9 cellular contexts compared by ENCODE assay signal in the genomic region with DNA sequence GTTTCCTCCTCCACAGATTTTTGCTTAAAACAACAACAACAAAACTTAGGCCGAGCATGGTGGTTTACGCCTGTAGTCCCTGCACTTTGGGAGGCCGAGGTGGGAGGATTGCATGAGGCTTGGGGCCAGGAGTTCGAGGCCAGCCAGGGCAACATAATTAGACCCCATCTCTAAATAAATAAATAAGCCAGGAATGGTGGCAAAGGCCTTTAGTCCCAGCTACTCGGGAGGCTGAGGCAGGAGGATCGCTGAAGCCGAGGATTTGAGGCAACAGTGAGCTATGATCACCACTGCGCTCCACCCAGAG. TPM values are rescaled to one million over a fixed set of nuclear protein-coding genes. Genes with fewer than 3 reads are reported as not detected.
DNase-seq lines count a peak whose midpoint lies in the region; ATAC-seq, FAIRE-seq and TF ChIP-seq lines count a peak whose summit lies in the region.
"Had no signal": no experiment of that assay in that cellular context is flagged by ENCODE, and none has a peak within 500 bp of the region (broad histone marks: within the 10 kb centered on the region; RNA-seq: fewer than 3 reads in every experiment).

No MANE protein-coding gene starts in this region.

- H3K27me3 ChIP-seq in NT2/D1 (ENCODE audit: insufficient read depth, insufficient read length) (no peaks in the 10 kb centered on the region), spleen (replicated peaks in 1 of 7) (no peaks in the 10 kb centered on the region)

- no peak for ATAC-seq in GM19467 (IDR thresholded peaks at IDR 0.05; ENCODE audit: unreplicated experiment)

- H3K27ac ChIP-seq in spleen, result peak overlapping the region in 1 of 8 donors; percentile 99

- no peak for TF ChIP-seq POLR2A in spleen (IDR thresholded peaks at IDR 0.05)

- no peaks in the 10 kb centered on the region for H3K4me1 ChIP-seq in NT2/D1 (ENCODE audit: insufficient read depth, insufficient read length)
- peaks cover 13 to 39% (median 33%) of the 10 kb centered on the region in 6 donors for H3K4me1 ChIP-seq in spleen

- H3K4me3 Mint-ChIP-seq in Calu3 (ENCODE audit: low read depth, unreplicated experiment) (peak overlapping the region; percentile 98), progenitor cell of endocrine pancreas (ENCODE audit: low read depth) (peak overlapping the region; percentile 96)
- peak overlapping the region; percentile 32 for H3K4me3 Mint-ChIP-seq in dendritic cell treated with granulocyte-macrophage colony-stimulating factor and Interleukin-4, amounts not matched to agents 40 ng/mL and 50 ng/mL, for 4 days

- FAIRE-seq in RCC 7860 (lab: Jason Lieb, UNC), result no peak

- H3K36me3 Mint-ChIP-seq in Calu3 (ENCODE audit: insufficient read depth, unreplicated experiment) (peaks cover 38% of the 10 kb centered on the region), progenitor cell of endocrine pancreas (ENCODE audit: insufficient read depth) (no peaks in the 10 kb centered on the region)
- H3K36me3 Mint-ChIP-seq in dendritic cell treated with granulocyte-macrophage colony-stimulating factor and Interleukin-4, amounts not matched to agents 40 ng/mL and 50 ng/mL, for 4 days (ENCODE audit: low read depth), result peaks cover 14% of the 10 kb centered on the region

- H3K36me3 ChIP-seq in NT2/D1 (ENCODE audit: insufficient read depth, insufficient read length, low read length), result peaks cover 4% of the 10 kb centered on the region
- no peaks in the 10 kb centered on the region for H3K36me3 ChIP-seq in spleen

- H3K9ac ChIP-seq in NT2/D1 (ENCODE audit: insufficient read length, low read depth), result peak overlapping the region; percentile 93

- BruUV-seq in Calu3 (replicated peaks; lab: Mats Ljungman, UMichigan), result no TSS peak

- no peak for DNase-seq in Calu3
- no peak for DNase-seq in NT2/D1 (ENCODE audit: low read depth, low spot score)
- no peak for DNase-seq in progenitor cell of endocrine pancreas (ENCODE audit: low spot score, unreplicated experiment)
- DNase-seq in spleen, result no peak
- no peak for DNase-seq in A172 (ENCODE audit: low spot score)
- no peak for DNase-seq in RCC 7860 (ENCODE audit: low spot score)
- DNase-seq: NCI-H345 had no signal

- CTCF ChIA-PET in Calu3 (lab: Charles Lee), result no interaction called here

- no peaks in the 10 kb centered on the region for H3K4me1 Mint-ChIP-seq in Calu3 (ENCODE audit: low read depth, unreplicated experiment)
- H3K4me1 Mint-ChIP-seq in dendritic cell treated with granulocyte-macrophage colony-stimulating factor and Interleukin-4, amounts not matched to agents 40 ng/mL and 50 ng/mL, for 4 days (ENCODE audit: low read depth), result peaks cover 23% of the 10 kb centered on the region
- H3K4me1 Mint-ChIP-seq in progenitor cell of endocrine pancreas (ENCODE audit: low read depth), result peaks cover 23% of the 10 kb centered on the region

- H3K27me3 Mint-ChIP-seq in Calu3 (ENCODE audit: unreplicated experiment), result no peaks in the 10 kb centered on the region
- no peaks in the 10 kb centered on the region for H3K27me3 Mint-ChIP-seq in dendritic cell treated with granulocyte-macrophage colony-stimulating factor and Interleukin-4, amounts not matched to agents 40 ng/mL and 50 ng/mL, for 4 days
- H3K27me3 Mint-ChIP-seq in progenitor cell of endocrine pancreas, result no peaks in the 10 kb centered on the region

- TF ChIP-seq CTCF in Calu3 (IDR thresholded peaks at IDR 0.05; ENCODE audit: unreplicated experiment) (no peak), progenitor cell of endocrine pancreas (IDR thresholded peaks at IDR 0.05; ENCODE audit: unreplicated experiment) (no peak), spleen (IDR thresholded peaks at IDR 0.05 in 8 of 11, conservative IDR thresholded peaks at IDR 0.05 in 3 of 11) (no peak)

- H3K4me3 ChIP-seq in NT2/D1 (ENCODE audit: insufficient read length, low read depth) (no peak overlapping the region), spleen (no peak overlapping the region)

- intact Hi-C loops in Calu3 (cut with micrococcal nuclease; ENCODE audit: unreplicated experiment) (no loop called here), spleen (cut with DNase I; ENCODE audit: low total_unique reads) (loop anchor here (10.0 kb wide), 1 partner anchor 386 kb away; the partner anchor contains the start of gene EIF4G3)
- intact Hi-C loops in dendritic cell treated with granulocyte-macrophage colony-stimulating factor and Interleukin-4, amounts not matched to agents 40 ng/mL and 50 ng/mL, for 4 days (cut with micrococcal nuclease), result no loop called here

- H3K9me3 ChIP-seq in NT2/D1 (ENCODE audit: insufficient read depth, low read length), result no peaks in the 10 kb centered on the region
- H3K9me3 ChIP-seq in spleen, result no peaks in the 10 kb centered on the region

- WGBS in spleen, 5 donors, result 92 to 96% (median 93%) methylated on average over 8 of the region's 8 CpGs

- peak overlapping the region; percentile 80 for H3K27ac Mint-ChIP-seq in Calu3 (ENCODE audit: unreplicated experiment)
- peak overlapping the region; percentile 96 for H3K27ac Mint-ChIP-seq in dendritic cell treated with granulocyte-macrophage colony-stimulating factor and Interleukin-4, amounts not matched to agents 40 ng/mL and 50 ng/mL, for 4 days
- peak overlapping the region; percentile 99 for H3K27ac Mint-ChIP-seq in progenitor cell of endocrine pancreas

- H3K9me3 Mint-ChIP-seq in Calu3 (ENCODE audit: low read depth, unreplicated experiment) (no peaks in the 10 kb centered on the region), progenitor cell of endocrine pancreas (ENCODE audit: low read depth) (no peaks in the 10 kb centered on the region)
- H3K9me3 Mint-ChIP-seq in dendritic cell treated with granulocyte-macrophage colony-stimulating factor and Interleukin-4, amounts not matched to agents 40 ng/mL and 50 ng/mL, for 4 days, result no peaks in the 10 kb centered on the region

RNA-seq across cellular contexts. Expression of gene HP1BP3, which starts 1.3 kb away (rescaled TPM):
- total RNA-seq in Calu3 (2022) (229 and 247 TPM in 2 replicates), progenitor cell of endocrine pancreas (361 and 385 TPM in 2 replicates), spleen (100 to 1,000 TPM; 170 to 272 (median 199) TPM)
- 10 to 100 TPM; 47.3 to 80.3 (median 65.8) TPM for polyA plus RNA-seq in spleen
- total RNA-seq in A172 (2014; rRNA removed; shearing (Covaris generic)), result 124 and 125 TPM in 2 replicates

RNA-seq across cellular contexts. Expression of gene SH2D5, which starts 55.9 kb away (rescaled TPM):
- total RNA-seq in Calu3 (2022), result 2.7 and 3.8 TPM in 2 replicates
- 0.53 and 1.2 TPM in 2 replicates for total RNA-seq in progenitor cell of endocrine pancreas
- under 1 TPM in 2 of 7 donors, not detected in 5; 0.10 to 0.22 TPM for total RNA-seq in spleen
- under 1 TPM; 0.02 to 0.05 (median 0.03) TPM for polyA plus RNA-seq in spleen
- total RNA-seq in A172 (2014; rRNA removed; shearing (Covaris generic)), result 17.9 and 20.0 TPM in 2 replicates

Comparison
In these comparisons a context has a peak if more than half of its experiments do, and no peak if none do; other contexts are left out.
1. H3K4me3 Mint-ChIP-seq: peak in every context shown above with its lines; median percentile 98 in Calu3; 96 in progenitor cell of endocrine pancreas; 32 in dendritic cell treated with granulocyte-macrophage colony-stimulating factor and Interleukin-4, amounts not matched to agents 40 ng/mL and 50 ng/mL, for 4 days.